8 cellular contexts compared by ENCODE assay signal in the genomic region with DNA sequence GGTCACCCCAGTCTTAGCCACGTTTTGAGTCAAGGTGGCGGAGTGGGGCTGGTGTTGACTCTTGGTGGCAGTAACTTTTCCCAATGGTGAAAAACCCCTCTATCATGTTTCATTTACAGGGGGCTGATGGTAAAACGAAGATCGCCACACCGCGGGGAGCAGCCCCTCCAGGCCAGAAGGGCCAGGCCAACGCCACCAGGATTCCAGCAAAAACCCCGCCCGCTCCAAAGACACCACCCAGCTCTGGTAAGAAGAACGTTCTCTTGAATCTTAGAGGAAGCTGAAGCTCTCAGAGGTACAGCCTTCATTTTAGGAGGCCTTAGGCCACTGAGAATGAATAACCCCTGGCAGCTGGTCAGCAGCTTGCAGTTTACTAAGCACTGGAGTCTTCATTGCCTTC. TPM values are rescaled to one million over a fixed set of nuclear protein-coding genes. Genes with fewer than 3 reads are reported as not detected.
"Had no signal": no experiment of that assay in that cellular context is flagged by ENCODE, and none has a peak within 500 bp of the region (broad histone marks: within the 10 kb centered on the region; RNA-seq: fewer than 3 reads in every experiment).

No MANE protein-coding gene starts in this region.

- H3K27ac ChIP-seq: HL-60 had no signal

- H3K4me2 ChIP-seq: GM23338 had no signal

- FAIRE-seq: H1, H54 had no signal

- H2AFZ ChIP-seq: GM23338 had no signal

- DNase-seq: H9, HCEC 1CT, IMR-90 had no signal

- H3K4me3 ChIP-seq: GM23338 had no signal

RNA-seq across cellular contexts. Expression of gene STH, which starts 7.7 kb away (rescaled TPM):
- total RNA-seq: GM23338, H1, H9, HT1080, IMR-90 had no signal
- polyA plus RNA-seq: H1, IMR-90 had no signal
